ENCODE assay signal across 16 cellular contexts in the genomic region with DNA sequence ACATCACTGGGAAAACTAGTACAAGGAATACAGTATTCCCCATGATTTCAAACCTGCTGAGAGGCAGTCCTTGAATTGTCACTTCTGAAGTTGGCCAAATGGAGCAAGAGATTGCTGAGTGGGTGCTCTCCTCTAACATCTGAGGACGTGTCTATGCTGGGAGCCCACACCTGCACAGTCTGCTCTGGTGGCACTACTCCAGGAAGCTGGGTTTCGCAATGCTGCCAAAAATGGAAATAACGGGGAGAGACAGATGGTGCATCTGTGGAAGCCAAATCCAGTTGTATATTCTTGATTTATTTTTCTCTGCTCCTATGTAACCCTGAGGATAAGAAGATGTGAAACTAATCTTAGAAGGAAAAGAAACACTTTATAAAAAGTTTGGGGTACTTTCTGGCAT.
DNase-seq lines count a peak whose midpoint lies in the region; ATAC-seq and TF ChIP-seq lines count a peak whose summit lies in the region.
"Had no signal": no experiment of that assay in that cellular context is flagged by ENCODE, and none has a peak within 500 bp of the region (broad histone marks: within the 10 kb centered on the region; RNA-seq: fewer than 3 reads in every experiment).

No MANE protein-coding gene starts in this region.

- TF ChIP-seq CTCF in MCF 10A (IDR thresholded peaks at IDR 0.05; ENCODE audit: unreplicated experiment) (no peak), mammary epithelial cell (conservative IDR thresholded peaks at IDR 0.05 in 1 of 2, IDR thresholded peaks at IDR 0.05 in 1 of 2; ENCODE audit: extremely low read depth in 1 of 2, insufficient read depth in 1 of 2, low read depth in 1 of 2, low read length in 2 of 2) (no peak), fibroblast of mammary gland (conservative IDR thresholded peaks at IDR 0.05; ENCODE audit: control insufficient read depth, insufficient read depth, low read depth, low read length) (no peak), uterus (IDR thresholded peaks at IDR 0.05) (no peak)

- H2AFZ ChIP-seq in mammary epithelial cell (ENCODE audit: low read depth, low read length) = no peak overlapping the region

- TF ChIP-seq POLR2A in uterus (IDR thresholded peaks at IDR 0.05) = no peak
- TF ChIP-seq POLR2A in erythroblast (IDR thresholded peaks at IDR 0.05; ENCODE audit: low read length) = no peak

- H3K27ac Mint-ChIP-seq in MCF 10A (ENCODE audit: low read depth, unreplicated experiment) (no peak overlapping the region), T-cell (no peak overlapping the region)
- H3K27ac Mint-ChIP-seq in activated CD8-positive, alpha-beta T cell treated with anti-CD3 and anti-CD28 coated beads, Interleukin-2, amount 10 ng/mL, durations not matched to agents 7 days and 5 days = no peak overlapping the region
- H3K27ac Mint-ChIP-seq: activated naive CD4-positive, alpha-beta T cell treated with anti-CD3 and anti-CD28 coated beads, Interleukin-2, amount 50 U/mL, for 24 hours; immature natural killer cell had no signal

- no peak overlapping the region for H3K4me2 ChIP-seq in mammary epithelial cell (ENCODE audit: insufficient read depth, low read depth, low read length)

- H3K9me3 ChIP-seq in mammary epithelial cell (replicated peaks; ENCODE audit: insufficient read depth, low read length) (no peaks in the 10 kb centered on the region), uterus (no peaks in the 10 kb centered on the region)

- H3K27me3 ChIP-seq in mammary epithelial cell (ENCODE audit: insufficient read depth, low read length) (no peaks in the 10 kb centered on the region), uterus (no peaks in the 10 kb centered on the region)

- H3K79me2 ChIP-seq in mammary epithelial cell (ENCODE audit: insufficient read depth, low read length) = no peaks in the 10 kb centered on the region

- H3K27ac ChIP-seq in mammary epithelial cell (ENCODE audit: insufficient read depth, low read depth, low read length) = no peak overlapping the region
- H3K27ac ChIP-seq in uterus = no peak overlapping the region

- H3K4me1 ChIP-seq in mammary epithelial cell (ENCODE audit: insufficient read depth, low read length) (no peaks in the 10 kb centered on the region), uterus (no peaks in the 10 kb centered on the region)

- POLR2A ChIA-PET in MCF 10A (lab: Yijun Ruan, JAX) (no interaction called here), T-cell (lab: Charles Lee) (interaction anchor here in 1 of 2 donors (0.6 kb wide), 1 partner anchor 59 kb away, joined by 4 read pairs; no protein-coding TSS in a partner anchor)
- POLR2A ChIA-PET in activated CD8-positive, alpha-beta T cell treated with anti-CD3 and anti-CD28 coated beads, Interleukin-2, amount 10 ng/mL, durations not matched to agents 7 days and 5 days (lab: Charles Lee) = no interaction called here

- ATAC-seq in T-cell (replicated peaks in 1 of 4) = no peak
- ATAC-seq in activated CD8-positive, alpha-beta T cell treated with anti-CD3 and anti-CD28 coated beads, Interleukin-2, amount 10 ng/mL, durations not matched to agents 7 days and 5 days = no peak

- H3K27me3 Mint-ChIP-seq in MCF 10A (ENCODE audit: insufficient read depth, unreplicated experiment) (no peaks in the 10 kb centered on the region), T-cell (no peaks in the 10 kb centered on the region)
- no peaks in the 10 kb centered on the region for H3K27me3 Mint-ChIP-seq in activated CD8-positive, alpha-beta T cell treated with anti-CD3 and anti-CD28 coated beads, Interleukin-2, amount 10 ng/mL, durations not matched to agents 7 days and 5 days (ENCODE audit: low read depth)
- H3K27me3 Mint-ChIP-seq: activated naive CD4-positive, alpha-beta T cell treated with anti-CD3 and anti-CD28 coated beads, Interleukin-2, amount 50 U/mL, for 24 hours had no signal

- in situ Hi-C loops in mammary epithelial cell (cut with MboI; ENCODE audit: low sequenced_read_pairs in 2 of 2) = no loop called here

- H3K4me1 Mint-ChIP-seq in MCF 10A (ENCODE audit: insufficient read depth, unreplicated experiment) (peaks cover 16% of the 10 kb centered on the region), T-cell (no peaks in the 10 kb centered on the region)
- no peaks in the 10 kb centered on the region for H3K4me1 Mint-ChIP-seq in activated CD8-positive, alpha-beta T cell treated with anti-CD3 and anti-CD28 coated beads, Interleukin-2, amount 10 ng/mL, durations not matched to agents 7 days and 5 days (ENCODE audit: low read depth)
- H3K4me1 Mint-ChIP-seq: activated naive CD4-positive, alpha-beta T cell treated with anti-CD3 and anti-CD28 coated beads, Interleukin-2, amount 50 U/mL, for 24 hours; immature natural killer cell had no signal

- CTCF ChIA-PET in MCF 10A (lab: Yijun Ruan, JAX) (no interaction called here), mammary epithelial cell (lab: Charles Lee; ENCODE audit: low non-redundant PET) (no interaction called here), T-cell (lab: Charles Lee) (no interaction called here)
- CTCF ChIA-PET in activated CD8-positive, alpha-beta T cell treated with anti-CD3 and anti-CD28 coated beads, Interleukin-2, amount 10 ng/mL, durations not matched to agents 7 days and 5 days (lab: Charles Lee) = no interaction called here

- dilution Hi-C loops in mammary epithelial cell (cut with HindIII; ENCODE audit: low sequenced_read_pairs) = no loop called here

- H3K36me3 ChIP-seq in mammary epithelial cell (ENCODE audit: insufficient read depth, low read length) (no peaks in the 10 kb centered on the region), uterus (no peaks in the 10 kb centered on the region)

- H3K4me3 ChIP-seq in mammary epithelial cell (replicated peaks in 1 of 3; ENCODE audit: insufficient read depth in 1 of 3, low read depth in 2 of 3, low read length in 3 of 3) (no peak overlapping the region), fibroblast of mammary gland (ENCODE audit: control insufficient read depth, low read depth, low read length) (no peak overlapping the region), uterus (no peak overlapping the region)

- H3K9ac ChIP-seq in mammary epithelial cell (ENCODE audit: insufficient read depth, low read length) = no peak overlapping the region

- H3K4me3 Mint-ChIP-seq in MCF 10A (ENCODE audit: unreplicated experiment) (no peak overlapping the region), T-cell (no peak overlapping the region)
- H3K4me3 Mint-ChIP-seq in activated CD8-positive, alpha-beta T cell treated with anti-CD3 and anti-CD28 coated beads, Interleukin-2, amount 10 ng/mL, durations not matched to agents 7 days and 5 days = no peak overlapping the region
- H3K4me3 Mint-ChIP-seq: activated naive CD4-positive, alpha-beta T cell treated with anti-CD3 and anti-CD28 coated beads, Interleukin-2, amount 50 U/mL, for 24 hours; immature natural killer cell had no signal

- BruUV-seq in MCF 10A (replicated peaks; lab: Mats Ljungman, UMichigan) (no TSS peak), mammary epithelial cell (replicated peaks; lab: Mats Ljungman, UMichigan) (no TSS peak)

- H3K9me3 Mint-ChIP-seq in MCF 10A (ENCODE audit: unreplicated experiment) = no peaks in the 10 kb centered on the region
- peaks cover 0 to 3% (median 0%) of the 10 kb centered on the region in 3 donors for H3K9me3 Mint-ChIP-seq in T-cell
- no peaks in the 10 kb centered on the region for H3K9me3 Mint-ChIP-seq in activated CD8-positive, alpha-beta T cell treated with anti-CD3 and anti-CD28 coated beads, Interleukin-2, amount 10 ng/mL, durations not matched to agents 7 days and 5 days (ENCODE audit: insufficient read depth)

- intact Hi-C loops in MCF 10A (cut with micrococcal nuclease) (no loop called here), mammary epithelial cell (cut with micrococcal nuclease) (no loop called here), uterus (cut with DNase I; ENCODE audit: low total_unique reads) (no loop called here)

- no peaks in the 10 kb centered on the region for H4K20me1 ChIP-seq in mammary epithelial cell (ENCODE audit: insufficient read depth, low read length)

- DNase-seq in MCF 10A (ENCODE audit: unreplicated experiment) (peak; percentile 64), mammary epithelial cell (no peak), NCI-H446 (lab: John Stamatoyannopoulos, UW) (peak; percentile 79 to 91), fibroblast of mammary gland (ENCODE audit: low read depth) (peak; percentile 28), uterus (peak; percentile 47 to 63), T-cell (no peak), erythroblast (lab: John Stamatoyannopoulos, UW) (no peak)
- no peak for DNase-seq in activated CD8-positive, alpha-beta T cell treated with anti-CD3 and anti-CD28 coated beads, Interleukin-2, amount 10 ng/mL, durations not matched to agents 7 days and 5 days
- DNase-seq: central memory CD4-positive, alpha-beta T cell; DMS153; immature natural killer cell; Karpas-422; mesendoderm; NCI-H2029 treated with DMSO at 0.1 percent for 48 hours; small intestine had no signal

- H3K36me3 Mint-ChIP-seq in MCF 10A (ENCODE audit: insufficient read depth, unreplicated experiment) (no peaks in the 10 kb centered on the region), T-cell (no peaks in the 10 kb centered on the region)
- H3K36me3 Mint-ChIP-seq in activated CD8-positive, alpha-beta T cell treated with anti-CD3 and anti-CD28 coated beads, Interleukin-2, amount 10 ng/mL, durations not matched to agents 7 days and 5 days (ENCODE audit: low read depth) = no peaks in the 10 kb centered on the region
- H3K36me3 Mint-ChIP-seq: activated naive CD4-positive, alpha-beta T cell treated with anti-CD3 and anti-CD28 coated beads, Interleukin-2, amount 50 U/mL, for 24 hours; immature natural killer cell had no signal

- WGBS in mammary epithelial cell (ENCODE audit: low coverage, missing lambda C conversion rate) = 29% methylated on average over 3 of the region's 3 CpGs

Comparison
In these comparisons a context has a peak if more than half of its experiments do, and no peak if none do; other contexts are left out.
1. DNase-seq: peak in MCF 10A (single experiment), NCI-H446 (2 of 2), fibroblast of mammary gland (single experiment) and uterus (2 of 2); none in mammary epithelial cell (single experiment), T-cell (0 of 34), activated CD8-positive, alpha-beta T cell treated with anti-CD3 and anti-CD28 coated beads, Interleukin-2, amount 10 ng/mL, durations not matched to agents 7 days and 5 days (single experiment) and erythroblast (0 of 2).